ENCODE assay signal across 1 cellular context in genomic region chr3:25479727-25480010, GRCh38.
TF ChIP-seq lines count a peak whose summit lies in the region.

No MANE protein-coding gene starts in this region.

TF ChIP-seq in SK-N-SH, 30 proteins besides CTCF, POLR2A, EP300 and RAD21 (continued from another document):
- TF ChIP-seq USF2 (IDR thresholded peaks at IDR 0.05; ENCODE audit: borderline replicate concordance, low read depth, low read length) (no peak), REST (IDR thresholded peaks at IDR 0.05; ENCODE audit: low read depth, low read length) (no peak), RFX5 (IDR thresholded peaks at IDR 0.05; ENCODE audit: low read length) (no peak), RCOR1 (IDR thresholded peaks at IDR 0.05; ENCODE audit: low read length) (no peak), MEF2A (IDR thresholded peaks at IDR 0.05; ENCODE audit: borderline replicate concordance, low read depth) (no peak), FOSL2 (IDR thresholded peaks at IDR 0.05; ENCODE audit: borderline replicate concordance, low read depth) (no peak), NFIC (IDR thresholded peaks at IDR 0.05; ENCODE audit: borderline replicate concordance) (no peak), GATA2 (CRISPR knock-in tag; IDR thresholded peaks at IDR 0.05) (no peak)
